23 cellular contexts compared by ENCODE assay signal in genomic region chr4:126168484-126168883, GRCh38.
DNase-seq lines count a peak whose midpoint lies in the region; ATAC-seq and TF ChIP-seq lines count a peak whose summit lies in the region.
"Had no signal": no experiment of that assay in that cellular context is flagged by ENCODE, and none has a peak within 500 bp of the region (broad histone marks: within the 10 kb centered on the region; RNA-seq: fewer than 3 reads in every experiment).

No MANE protein-coding gene starts in this region.

- no peak for DNase-seq in MCF 10A (ENCODE audit: unreplicated experiment)
- DNase-seq in breast epithelium (ENCODE audit: low spot score in 2 of 2), result no peak
- DNase-seq in fibroblast of peridontal ligament (ENCODE audit: extremely low read depth), result peak; percentile 13
- no peak for DNase-seq in activated effector memory CD4-positive, alpha-beta T cell treated with Interleukin-2 at 50 U/mL for 16 hours
- no peak for DNase-seq in SK-N-DZ (ENCODE audit: low spot score)
- DNase-seq: ACHN; AML-193; BE2C; CD4-positive, alpha-beta T cell; CD8-positive, alpha-beta memory T cell; DMS 273 treated with DMSO at 0.1 percent for 48 hours; DMS79; EL; GDM1; GOT3; HFFc6 had no signal

- peak; percentile 57; the same call in 2 of the 3 replicates for ATAC-seq in SK-N-SH treated with all-trans-retinoic acid at 6 μM for 48 hours
- no peak for ATAC-seq in GM18498 (IDR thresholded peaks at IDR 0.05; ENCODE audit: unreplicated experiment)
- ATAC-seq: GM12878 had no signal

- POLR2A ChIA-PET in MCF 10A (lab: Yijun Ruan, JAX), result no interaction called here

- no peak overlapping the region for H3K4me3 ChIP-seq in breast epithelium
- H3K4me3 ChIP-seq: BLaER1 treated with 17β-estradiol and CSF1 and Interleukin-3, amounts not matched to agents 10 nM and 100 nM; GM12878; HAP-1 had no signal

- no peaks in the 10 kb centered on the region for H3K36me3 Mint-ChIP-seq in MCF 10A (ENCODE audit: insufficient read depth, unreplicated experiment)
- H3K36me3 Mint-ChIP-seq: CD14-positive monocyte; CD8-positive, alpha-beta memory T cell had no signal

- no peaks in the 10 kb centered on the region for H3K4me1 ChIP-seq in breast epithelium
- H3K4me1 ChIP-seq: BE2C, HAP-1 had no signal

- peak overlapping the region; percentile 53 for H3K27ac Mint-ChIP-seq in MCF 10A (ENCODE audit: low read depth, unreplicated experiment)
- H3K27ac Mint-ChIP-seq: CD14-positive monocyte; CD4-positive, alpha-beta T cell; CD8-positive, alpha-beta memory T cell; HFFc6 had no signal

- H3K36me3 ChIP-seq in breast epithelium, result no peaks in the 10 kb centered on the region
- H3K36me3 ChIP-seq: BE2C; BLaER1 treated with 17β-estradiol and CSF1 and Interleukin-3, amounts not matched to agents 10 nM and 100 nM; HAP-1 had no signal

- H3K4me3 Mint-ChIP-seq in MCF 10A (ENCODE audit: unreplicated experiment), result no peak overlapping the region
- H3K4me3 Mint-ChIP-seq: CD14-positive monocyte; CD4-positive, alpha-beta T cell; CD8-positive, alpha-beta memory T cell; HFFc6 had no signal

- H3K4me1 Mint-ChIP-seq in MCF 10A (ENCODE audit: insufficient read depth, unreplicated experiment), result peaks cover 6% of the 10 kb centered on the region
- H3K4me1 Mint-ChIP-seq: CD14-positive monocyte; CD8-positive, alpha-beta memory T cell had no signal

- peaks cover 0 to 4% of the 10 kb centered on the region in 2 donors for H3K9me3 ChIP-seq in breast epithelium
- H3K9me3 ChIP-seq: BE2C, HAP-1 had no signal

- H3K27ac ChIP-seq in breast epithelium, result no peak overlapping the region
- H3K27ac ChIP-seq: 22Rv1; BLaER1 treated with 17β-estradiol and CSF1 and Interleukin-3, amounts not matched to agents 10 nM and 100 nM had no signal

- no peaks in the 10 kb centered on the region for H3K27me3 ChIP-seq in breast epithelium
- H3K27me3 ChIP-seq: BE2C; BLaER1 treated with 17β-estradiol and CSF1 and Interleukin-3, amounts not matched to agents 10 nM and 100 nM had no signal

- TF ChIP-seq POLR2A in breast epithelium (IDR thresholded peaks at IDR 0.05), result no peak

- H3K9me3 Mint-ChIP-seq in MCF 10A (ENCODE audit: unreplicated experiment), result no peaks in the 10 kb centered on the region

- CTCF ChIA-PET in MCF 10A (lab: Yijun Ruan, JAX), result interaction anchor here (1.2 kb wide), 1 partner anchor 7 kb away, joined by 4 read pairs; no protein-coding TSS in a partner anchor

- no peaks in the 10 kb centered on the region for H3K27me3 Mint-ChIP-seq in MCF 10A (ENCODE audit: insufficient read depth, unreplicated experiment)
- H3K27me3 Mint-ChIP-seq: CD4-positive, alpha-beta T cell; CD8-positive, alpha-beta memory T cell had no signal

- no peak for TF ChIP-seq CTCF in MCF 10A (IDR thresholded peaks at IDR 0.05; ENCODE audit: unreplicated experiment)
- no peak for TF ChIP-seq CTCF in breast epithelium (IDR thresholded peaks at IDR 0.05)

- intact Hi-C loops in MCF 10A (cut with micrococcal nuclease), result no loop called here
- intact Hi-C loops in breast epithelium (cut with DNase I; ENCODE audit: low total_unique reads), result no loop called here

- BruUV-seq in MCF 10A (replicated peaks; lab: Mats Ljungman, UMichigan), result no TSS peak

TF ChIP-seq in SK-N-SH treated with all-trans-retinoic acid at 6 μM for 48 hours, 23 proteins besides CTCF, POLR2A, EP300 and RAD21:
- TF ChIP-seq ZFP30 (CRISPR knock-in tag; IDR thresholded peaks at IDR 0.05) (no peak), BACH2 (CRISPR knock-in tag; IDR thresholded peaks at IDR 0.05; ENCODE audit: borderline replicate concordance) (no peak), ESRRG (CRISPR knock-in tag; IDR thresholded peaks at IDR 0.05) (no peak), ZNF565 (CRISPR knock-in tag; conservative IDR thresholded peaks at IDR 0.05; ENCODE audit: low read depth) (no peak), SNAI2 (CRISPR knock-in tag; IDR thresholded peaks at IDR 0.05) (no peak), PATZ1 (CRISPR knock-in tag; IDR thresholded peaks at IDR 0.05; ENCODE audit: borderline replicate concordance) (no peak), POU6F1 (CRISPR knock-in tag; IDR thresholded peaks at IDR 0.05; ENCODE audit: borderline replicate concordance, low read depth) (no peak), ZNF8 (CRISPR knock-in tag; IDR thresholded peaks at IDR 0.05) (no peak), ISL1 (CRISPR knock-in tag; IDR thresholded peaks at IDR 0.05) (no peak), CSDC2 (CRISPR knock-in tag; IDR thresholded peaks at IDR 0.05) (no peak), TCF4 (CRISPR knock-in tag; IDR thresholded peaks at IDR 0.05; ENCODE audit: borderline replicate concordance) (no peak), ZC3H10 (CRISPR knock-in tag; IDR thresholded peaks at IDR 0.05) (no peak), ARNTL (CRISPR knock-in tag; IDR thresholded peaks at IDR 0.05; ENCODE audit: borderline replicate concordance, low read depth) (no peak), ZNF70 (CRISPR knock-in tag; IDR thresholded peaks at IDR 0.05) (no peak), ZFP3 (CRISPR knock-in tag; IDR thresholded peaks at IDR 0.05) (no peak), PPARA (CRISPR knock-in tag; IDR thresholded peaks at IDR 0.05; ENCODE audit: borderline replicate concordance) (no peak), TSHZ2 (CRISPR knock-in tag; IDR thresholded peaks at IDR 0.05) (no peak)
TF ChIP-seq in SK-N-SH treated with all-trans-retinoic acid at 6 μM for 48 hours: peak in this region for 0.
